9 cellular contexts compared by ENCODE assay signal in the genomic region with DNA sequence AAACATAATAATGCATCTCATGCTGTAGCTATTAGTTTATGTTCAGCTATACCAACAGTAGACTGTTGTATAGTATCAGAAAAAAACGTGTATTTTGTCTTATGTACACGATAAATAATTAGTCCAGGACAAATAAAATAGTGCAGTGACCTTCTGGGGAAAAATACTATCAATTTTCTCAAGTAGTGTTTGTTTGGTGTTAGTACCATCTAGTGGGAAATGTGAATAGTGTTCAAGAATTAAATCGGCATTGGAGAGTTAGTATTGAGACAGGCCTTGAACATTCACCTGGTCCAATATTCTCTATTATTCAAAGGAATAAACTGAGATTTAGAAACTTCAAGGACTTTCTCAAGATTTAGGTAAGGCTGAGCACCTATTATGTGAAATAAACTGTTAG. TPM values are rescaled to one million over a fixed set of nuclear protein-coding genes. Genes with fewer than 3 reads are reported as not detected.
DNase-seq lines count a peak whose midpoint lies in the region; ATAC-seq, FAIRE-seq and TF ChIP-seq lines count a peak whose summit lies in the region.
"Had no signal": no experiment of that assay in that cellular context is flagged by ENCODE, and none has a peak within 500 bp of the region (broad histone marks: within the 10 kb centered on the region; RNA-seq: fewer than 3 reads in every experiment).

No MANE protein-coding gene starts in this region.

- no peak overlapping the region for H3K9ac ChIP-seq in kidney (ENCODE audit: low read length in 2 of 2)

- intact Hi-C loops in ascending aorta (cut with DNase I) = no loop called here
- intact Hi-C loops in kidney (cut with DNase I) = no loop called here

- DNase-seq in A172 (ENCODE audit: low spot score) (peak; percentile 13), HCEC 1CT (peak; percentile 51), ascending aorta (ENCODE audit: low spot score in 2 of 2) (no peak), kidney (no peak), AML-193 (lab: John Stamatoyannopoulos, UW) (no peak)
- no peak for DNase-seq in stimulated activated CD4-positive, alpha-beta T cell treated with anti-CD3 and anti-CD28 coated beads, Interleukin-2, amount 100 ng/mL, for 24 hours

- H3K4me1 ChIP-seq in ascending aorta (no peaks in the 10 kb centered on the region), kidney (ENCODE audit: control insufficient read depth in 1 of 2, insufficient read depth in 1 of 2, low read depth in 1 of 2, low read length in 2 of 2) (no peaks in the 10 kb centered on the region)

- H3K27ac ChIP-seq in ascending aorta (no peak overlapping the region), kidney (ENCODE audit: low read depth in 2 of 2, low read length in 2 of 2) (no peak overlapping the region)

- peak in 2 of 3 experiments; percentile 28 to 54 for TF ChIP-seq CTCF in ascending aorta (IDR thresholded peaks at IDR 0.05)
- peak; percentile 26 for TF ChIP-seq CTCF in kidney (IDR thresholded peaks at IDR 0.05; ENCODE audit: borderline replicate concordance, extremely low read depth, insufficient read depth)

- H3K36me3 ChIP-seq in ascending aorta (no peaks in the 10 kb centered on the region), kidney (ENCODE audit: control insufficient read depth in 1 of 2, insufficient read depth in 2 of 2, low read length in 2 of 2) (no peaks in the 10 kb centered on the region)

- no peaks in the 10 kb centered on the region for H3K27me3 ChIP-seq in ascending aorta

- H3K4me3 ChIP-seq in ascending aorta = no peak overlapping the region
- H3K4me3 ChIP-seq in kidney (ENCODE audit: low read length in 2 of 2) = no peak overlapping the region

- H3K9me3 ChIP-seq in ascending aorta = no peaks in the 10 kb centered on the region
- no peaks in the 10 kb centered on the region for H3K9me3 ChIP-seq in kidney (ENCODE audit: control insufficient read depth in 1 of 2, low read length in 2 of 2)

- ATAC-seq in HG02571 (IDR thresholded peaks at IDR 0.05; ENCODE audit: unreplicated experiment) (no peak), HG03342 (IDR thresholded peaks at IDR 0.05; ENCODE audit: unreplicated experiment) (no peak)

- FAIRE-seq in kidney (lab: Jason Lieb, UNC) = peak; percentile 90

RNA-seq across cellular contexts. Expression of a gene that starts 21.7 kb away (rescaled TPM):
- not detected in 2 replicates for total RNA-seq in A172 (2014; rRNA removed; shearing (Covaris generic))
- total RNA-seq in ascending aorta = not detected
- not detected for total RNA-seq in kidney
- not detected for polyA plus RNA-seq in kidney (ENCODE audit: insufficient read depth, low read depth, low replicate concordance)
- total RNA-seq: subcutaneous adipose tissue had no signal

RNA-seq across cellular contexts. Expression of a gene that starts 26.9 kb away (rescaled TPM):
- total RNA-seq in A172 (2014; rRNA removed; shearing (Covaris generic)) = not detected in 2 replicates
- total RNA-seq in ascending aorta (not detected), kidney (not detected)
- polyA plus RNA-seq in kidney (ENCODE audit: insufficient read depth, low read depth, low replicate concordance) = not detected
- total RNA-seq: subcutaneous adipose tissue had no signal

RNA-seq across cellular contexts. Expression of a gene that starts 42.5 kb away (rescaled TPM):
- total RNA-seq in A172 (2014; rRNA removed; shearing (Covaris generic)) = not detected in 2 replicates
- total RNA-seq in ascending aorta (not detected), kidney (not detected)
- polyA plus RNA-seq in kidney (ENCODE audit: insufficient read depth, low read depth, low replicate concordance) = not detected
- total RNA-seq: subcutaneous adipose tissue had no signal

RNA-seq across cellular contexts. Expression of a gene that starts 59.0 kb away (rescaled TPM):
- total RNA-seq in A172 (2014; rRNA removed; shearing (Covaris generic)) = not detected in 2 replicates
- total RNA-seq in ascending aorta = not detected
- total RNA-seq in kidney = not detected
- polyA plus RNA-seq in kidney (ENCODE audit: insufficient read depth, low read depth, low replicate concordance) = not detected
- total RNA-seq: subcutaneous adipose tissue had no signal

Comparison
In these comparisons a context has a peak if more than half of its experiments do, and no peak if none do; other contexts are left out.
1. DNase-seq: peak in A172 (single experiment) and HCEC 1CT (single experiment); none in ascending aorta (0 of 2), kidney (single experiment), stimulated activated CD4-positive, alpha-beta T cell treated with anti-CD3 and anti-CD28 coated beads, Interleukin-2, amount 100 ng/mL, for 24 hours (0 of 2) and AML-193 (0 of 2).